Comparison of ENCODE assay signal across 1 cellular context in genomic region chr2:3527886-3528785, GRCh38.
TF ChIP-seq lines count a peak whose summit lies in the region.

No MANE protein-coding gene starts in this region.

TF ChIP-seq in HEK293, 187 proteins besides CTCF, POLR2A, EP300 and RAD21 (continued from another document):
- no peak for TF ChIP-seq ZNF398 (tag by site-specific recombination; IDR thresholded peaks at IDR 0.05)
- no peak for TF ChIP-seq ZFP41 (tag by site-specific recombination; IDR thresholded peaks at IDR 0.05; ENCODE audit: borderline replicate concordance)
- no peak for TF ChIP-seq ZNF211 (tag by site-specific recombination; IDR thresholded peaks at IDR 0.05; ENCODE audit: low read depth)
- no peak for TF ChIP-seq ZNF335 (tag by site-specific recombination; conservative IDR thresholded peaks at IDR 0.05)
- TF ChIP-seq ZNF18 (tag by site-specific recombination; IDR thresholded peaks at IDR 0.05), result peak; percentile 50
